Comparison of ENCODE assay signal across 22 cellular contexts in the genomic region with DNA sequence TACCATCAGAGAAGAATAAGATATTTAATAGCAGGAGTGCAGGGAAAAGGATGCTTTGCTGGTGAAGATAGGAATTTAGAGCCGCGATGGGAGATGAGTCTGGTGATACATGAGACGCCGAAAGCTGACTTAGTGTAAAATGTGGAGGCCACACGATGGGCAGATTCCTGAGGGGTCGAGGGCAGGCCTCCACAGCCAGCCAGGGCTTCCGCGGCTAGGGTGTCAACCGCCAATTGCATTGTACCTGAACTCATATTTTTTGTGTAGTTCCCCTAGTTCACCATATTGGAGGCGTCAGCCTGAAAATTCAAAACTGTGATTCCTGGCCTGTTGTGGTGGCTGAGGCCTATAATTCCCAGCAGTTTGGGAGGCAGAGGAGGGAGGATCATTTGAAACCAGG. TPM values are rescaled to one million over a fixed set of nuclear protein-coding genes. Genes with fewer than 3 reads are reported as not detected.
"Had no signal": no experiment of that assay in that cellular context is flagged by ENCODE, and none has a peak within 500 bp of the region (broad histone marks: within the 10 kb centered on the region; RNA-seq: fewer than 3 reads in every experiment).

No MANE protein-coding gene starts in this region.

- H3K4me3 Mint-ChIP-seq: activated B cell treated with CpG ODN at 0.5 μM for 24 hours; activated CD4-positive, alpha-beta T cell treated with anti-CD3 and anti-CD28 coated beads, Interleukin-2, amount 10 ng/mL, durations not matched to agents 24 days and 14 days; activated naive CD8-positive, alpha-beta T cell treated with anti-CD3 and anti-CD28 coated beads, Interleukin-2, amount 50 U/mL, for 24 hours; dendritic cell treated with granulocyte-macrophage colony-stimulating factor and Interleukin-4, amounts not matched to agents 40 ng/mL and 50 ng/mL, for 4 days; naive thymus-derived CD4-positive, alpha-beta T cell had no signal

- H3K27me3 Mint-ChIP-seq: activated B cell treated with CpG ODN at 0.5 μM for 24 hours; activated CD4-positive, alpha-beta T cell treated with anti-CD3 and anti-CD28 coated beads, Interleukin-2, amount 10 ng/mL, durations not matched to agents 24 days and 14 days; activated naive CD8-positive, alpha-beta T cell treated with anti-CD3 and anti-CD28 coated beads, Interleukin-2, amount 50 U/mL, for 24 hours; naive thymus-derived CD4-positive, alpha-beta T cell had no signal

- H3K9me2 ChIP-seq: SK-N-SH had no signal

- H3K9me3 Mint-ChIP-seq: activated B cell treated with CpG ODN at 0.5 μM for 24 hours; activated CD4-positive, alpha-beta T cell treated with anti-CD3 and anti-CD28 coated beads, Interleukin-2, amount 10 ng/mL, durations not matched to agents 24 days and 14 days; activated naive CD8-positive, alpha-beta T cell treated with anti-CD3 and anti-CD28 coated beads, Interleukin-2, amount 50 U/mL, for 24 hours; dendritic cell treated with granulocyte-macrophage colony-stimulating factor and Interleukin-4, amounts not matched to agents 40 ng/mL and 50 ng/mL, for 4 days; naive thymus-derived CD4-positive, alpha-beta T cell had no signal

- H2AFZ ChIP-seq: parathyroid adenoma had no signal

- H3K79me2 ChIP-seq: parathyroid adenoma had no signal

- H3K27ac Mint-ChIP-seq: activated B cell treated with CpG ODN at 0.5 μM for 24 hours; activated CD4-positive, alpha-beta T cell treated with anti-CD3 and anti-CD28 coated beads, Interleukin-2, amount 10 ng/mL, durations not matched to agents 24 days and 14 days; activated naive CD8-positive, alpha-beta T cell treated with anti-CD3 and anti-CD28 coated beads, Interleukin-2, amount 50 U/mL, for 24 hours; dendritic cell treated with granulocyte-macrophage colony-stimulating factor and Interleukin-4, amounts not matched to agents 40 ng/mL and 50 ng/mL, for 4 days had no signal

- DNase-seq: activated B cell treated with CpG ODN at 0.5 μM for 24 hours; activated CD4-positive, alpha-beta T cell treated with anti-CD3 and anti-CD28 coated beads, Interleukin-2, amount 10 ng/mL, durations not matched to agents 24 days and 14 days; activated naive CD4-positive, alpha-beta T cell; activated naive CD8-positive, alpha-beta T cell treated with anti-CD3 and anti-CD28 coated beads, Interleukin-2, amount 50 U/mL, for 24 hours; anterior cingulate cortex; cerebellar nuclear complex; effector CD8-positive, alpha-beta T cell; heart right ventricle; kidney glomerular epithelial cell; left ventricle myocardium superior; naive thymus-derived CD4-positive, alpha-beta T cell; SK-N-SH; spleen; stimulated activated CD4-positive, alpha-beta T cell treated with anti-CD3 and anti-CD28 coated beads, Interleukin-4, amount 100 ng/mL, for 4 hours; stimulated activated naive CD4-positive, alpha-beta T cell; T-helper 9 cell; thyroid gland had no signal

- H3K27ac ChIP-seq: gastroesophageal sphincter, heart right ventricle, parathyroid adenoma, spleen, thyroid gland had no signal

- H3K27me3 ChIP-seq: gastroesophageal sphincter, spleen, thyroid gland had no signal

- H3K4me2 ChIP-seq: SK-N-SH had no signal

- H3K9me3 ChIP-seq: gastroesophageal sphincter, heart right ventricle, SK-N-SH, spleen, thyroid gland had no signal

- ATAC-seq: activated naive CD8-positive, alpha-beta T cell treated with anti-CD3 and anti-CD28 coated beads, Interleukin-2, amount 50 U/mL, for 24 hours; esophagus mucosa; gastroesophageal sphincter; heart right ventricle; left ventricle myocardium superior; naive thymus-derived CD4-positive, alpha-beta T cell had no signal

- H3K4me3 ChIP-seq: gastroesophageal sphincter, heart right ventricle, spleen, thyroid gland had no signal

- H3K36me3 ChIP-seq: gastroesophageal sphincter, thyroid gland had no signal

- H3K4me1 ChIP-seq: gastroesophageal sphincter, heart right ventricle, parathyroid adenoma, spleen had no signal

RNA-seq across cellular contexts. Expression of gene BNIP5, which starts 42.2 kb away (rescaled TPM):
- total RNA-seq: activated CD4-positive, alpha-beta T cell treated with anti-CD3 and anti-CD28 coated beads, Interleukin-2, amount 10 ng/mL, durations not matched to agents 24 days and 14 days; esophagus mucosa; gastroesophageal sphincter; heart right ventricle; left ventricle myocardium superior; spleen; thyroid gland; urinary bladder had no signal
